Comparison of ENCODE assay signal across 9 cellular contexts in genomic region chr6:8743146-8743745, GRCh38.
DNase-seq lines count a peak whose midpoint lies in the region; ATAC-seq and TF ChIP-seq lines count a peak whose summit lies in the region.
"Had no signal": no experiment of that assay in that cellular context is flagged by ENCODE, and none has a peak within 500 bp of the region (broad histone marks: within the 10 kb centered on the region; RNA-seq: fewer than 3 reads in every experiment).

No MANE protein-coding gene starts in this region.

- H3K4me1 ChIP-seq in liver (ENCODE audit: control insufficient read depth in 4 of 4, insufficient read depth in 4 of 4, low read length in 3 of 4) (peaks cover 0 to 2% (median 0%) of the 10 kb centered on the region in 4 donors), Caco-2 (no peaks in the 10 kb centered on the region), psoas muscle (no peaks in the 10 kb centered on the region)

- peak overlapping the region; percentile 34 to 66 (median 56) for H3K4me3 ChIP-seq in liver (ENCODE audit: low read depth in 1 of 3, low read length in 3 of 3)
- H3K4me3 ChIP-seq in Caco-2 (ENCODE audit: low read depth, low read length): no peak overlapping the region
- H3K4me3 ChIP-seq in psoas muscle: no peak overlapping the region

- H3K27ac Mint-ChIP-seq in Caco-2 (ENCODE audit: unreplicated experiment): no peak overlapping the region

- no peak overlapping the region for H3K4me3 Mint-ChIP-seq in Caco-2 (ENCODE audit: unreplicated experiment)
- H3K4me3 Mint-ChIP-seq: neural crest cell had no signal

- CTCF ChIA-PET in Caco-2 (lab: Charles Lee): no interaction called here

- peak; percentile 32 for DNase-seq in SIG-M5 treated with dmso at 0.1 percent for 504 hours (lab: John Stamatoyannopoulos, UW; ENCODE audit: unreplicated experiment)
- no peak for DNase-seq in SIG-M5 (lab: John Stamatoyannopoulos, UW)
- DNase-seq in NOMO-1 (lab: John Stamatoyannopoulos, UW; ENCODE audit: unreplicated experiment in 2 of 2): peak; percentile 32 to 66
- DNase-seq in Caco-2: no peak
- no peak for DNase-seq in dermis blood vessel endothelial cell
- DNase-seq in psoas muscle: no peak

- peak; percentile 61 to 71 for TF ChIP-seq RAD21 in liver (IDR thresholded peaks at IDR 0.05)

- no peaks in the 10 kb centered on the region for H3K27me3 Mint-ChIP-seq in Caco-2 (ENCODE audit: insufficient read depth, unreplicated experiment)

- H3K9me3 ChIP-seq in liver (ENCODE audit: control insufficient read depth in 4 of 4, low read length in 3 of 4): no peaks in the 10 kb centered on the region
- H3K9me3 ChIP-seq in Caco-2: peaks cover 8% of the 10 kb centered on the region; the same call in 1 of the 2 replicates
- H3K9me3 ChIP-seq in psoas muscle: peaks cover 9% of the 10 kb centered on the region

- no peaks in the 10 kb centered on the region for H3K27me3 ChIP-seq in liver (ENCODE audit: control insufficient read depth in 4 of 4, insufficient read depth in 4 of 4, low read length in 3 of 4)
- H3K27me3 ChIP-seq in Caco-2 (replicated peaks; ENCODE audit: control insufficient read depth, insufficient read depth, low read length): no peaks in the 10 kb centered on the region
- no peaks in the 10 kb centered on the region for H3K27me3 ChIP-seq in psoas muscle (ENCODE audit: insufficient read depth in 3 of 3, low read length in 2 of 3)

- BruUV-seq in Caco-2 (replicated peaks; lab: Mats Ljungman, UMichigan): no TSS peak

- ATAC-seq in HG02759 (IDR thresholded peaks at IDR 0.05; ENCODE audit: unreplicated experiment) (peak; percentile 86), psoas muscle (no peak)

- peaks cover 18% of the 10 kb centered on the region for H3K9me3 Mint-ChIP-seq in Caco-2 (ENCODE audit: unreplicated experiment)

- H3K36me3 ChIP-seq in liver (ENCODE audit: control insufficient read depth in 4 of 4, insufficient read depth in 3 of 4, low read depth in 1 of 4, low read length in 3 of 4) (no peaks in the 10 kb centered on the region), Caco-2 (ENCODE audit: control insufficient read depth, insufficient read depth, low read length) (no peaks in the 10 kb centered on the region), psoas muscle (ENCODE audit: insufficient read depth in 1 of 2, low read depth in 1 of 2) (no peaks in the 10 kb centered on the region)

- intact Hi-C loops in Caco-2 (cut with micrococcal nuclease; ENCODE audit: unreplicated experiment) (no loop called here), psoas muscle (cut with DNase I) (no loop called here)

- POLR2A ChIA-PET in Caco-2 (lab: Charles Lee): interaction anchor here (0.5 kb wide), 1 partner anchor 723 kb away, joined by 5 read pairs; no protein-coding TSS in a partner anchor

- peaks cover 6% of the 10 kb centered on the region for H3K36me3 Mint-ChIP-seq in Caco-2 (ENCODE audit: insufficient read depth, unreplicated experiment)

- H3K4me1 Mint-ChIP-seq in Caco-2 (ENCODE audit: low read depth, unreplicated experiment): no peaks in the 10 kb centered on the region
- H3K4me1 Mint-ChIP-seq: neural crest cell had no signal

- H3K27ac ChIP-seq in liver (ENCODE audit: low read depth in 1 of 2, low read length in 2 of 2) (peak overlapping the region in 1 of 2 donors; percentile 63), psoas muscle (no peak overlapping the region)

- H3K9ac ChIP-seq in liver (ENCODE audit: low read depth in 1 of 2, low read length in 2 of 2): peak overlapping the region in 1 of 2 donors; percentile 92

- TF ChIP-seq CTCF in liver (IDR thresholded peaks at IDR 0.05; ENCODE audit: low read depth, low read length, missing input control) (no peak), Caco-2 (IDR thresholded peaks at IDR 0.05; ENCODE audit: insufficient read depth in 1 of 2, low read depth in 1 of 2, low read length in 1 of 2, severe bottlenecking in 1 of 2, unreplicated experiment in 1 of 2) (no peak), psoas muscle (IDR thresholded peaks at IDR 0.05) (no peak)

- WGBS in liver: 34% methylated on average over 5 of the region's 5 CpGs
- 52 to 65% (median 57%) methylated on average over 5 of the region's 5 CpGs for WGBS in psoas muscle, 3 donors

TF ChIP-seq in liver, 16 proteins besides CTCF, POLR2A, EP300 and RAD21:
- TF ChIP-seq EGR1 (IDR thresholded peaks at IDR 0.05; ENCODE audit: low read depth in 2 of 2) (no peak), GABPA (IDR thresholded peaks at IDR 0.05 in 1 of 2, conservative IDR thresholded peaks at IDR 0.05 in 1 of 2) (peak in 1 of 2 donors; percentile 26), JUND (IDR thresholded peaks at IDR 0.05) (no peak), YY1 (IDR thresholded peaks at IDR 0.05) (peak; percentile 24), REST (IDR thresholded peaks at IDR 0.05) (no peak)

Comparison
In these comparisons a context has a peak if more than half of its experiments do, and no peak if none do; other contexts are left out.
1. DNase-seq: peak in SIG-M5 treated with dmso at 0.1 percent for 504 hours (single experiment) and NOMO-1 (2 of 2); none in SIG-M5 (single experiment), Caco-2 (0 of 2), dermis blood vessel endothelial cell (single experiment) and psoas muscle (0 of 2).
2. H3K4me3 ChIP-seq: peak in liver (3 of 3); none in Caco-2 (single experiment) and psoas muscle (single experiment).